1 cellular context compared by ENCODE assay signal in the genomic region with DNA sequence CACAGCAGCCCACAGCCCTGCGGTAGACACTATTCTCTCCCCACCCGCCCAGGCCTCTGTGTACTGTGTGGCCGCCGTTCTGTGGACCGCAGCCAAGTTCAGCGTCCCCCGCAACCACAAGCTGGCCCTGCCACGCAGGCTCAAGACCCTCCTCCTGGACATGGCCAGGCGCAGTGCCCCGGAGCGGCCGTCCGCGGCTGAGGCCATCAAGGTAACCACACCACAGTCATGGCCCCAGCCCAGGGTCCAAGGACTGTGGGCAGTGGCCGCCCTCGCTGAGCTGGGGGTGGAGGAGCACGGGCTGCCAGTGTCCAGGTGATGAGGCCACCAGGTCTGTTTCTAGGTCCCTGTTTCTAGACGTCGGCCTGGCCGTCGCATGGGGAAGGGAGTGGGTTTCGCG.
TF ChIP-seq lines count a peak whose summit lies in the region.

No MANE protein-coding gene starts in this region.

TF ChIP-seq in H1, 55 proteins besides CTCF, POLR2A, EP300 and RAD21:
- TF ChIP-seq GABPA (IDR thresholded peaks at IDR 0.05; ENCODE audit: borderline replicate concordance, insufficient read depth, low read length) (no peak), KDM4A (IDR thresholded peaks at IDR 0.05; ENCODE audit: low read depth, low read length, severe bottlenecking) (no peak), BCL11A (IDR thresholded peaks at IDR 0.05; ENCODE audit: low read depth in 2 of 2, low read length in 2 of 2) (no peak), NANOG (IDR thresholded peaks at IDR 0.05; ENCODE audit: insufficient read depth, low read depth, low read length, poor library complexity, severe bottlenecking) (no peak), CHD2 (IDR thresholded peaks at IDR 0.05; ENCODE audit: low read length) (no peak), JUND (IDR thresholded peaks at IDR 0.05; ENCODE audit: low read length) (no peak), HDAC2 (IDR thresholded peaks at IDR 0.05; ENCODE audit: borderline replicate concordance in 1 of 2, low read depth in 2 of 2, low read length in 2 of 2) (no peak), SUZ12 (IDR thresholded peaks at IDR 0.05; ENCODE audit: low read length) (no peak)
TF ChIP-seq in H1: peak in this region for 0.
